In the genomic region with DNA sequence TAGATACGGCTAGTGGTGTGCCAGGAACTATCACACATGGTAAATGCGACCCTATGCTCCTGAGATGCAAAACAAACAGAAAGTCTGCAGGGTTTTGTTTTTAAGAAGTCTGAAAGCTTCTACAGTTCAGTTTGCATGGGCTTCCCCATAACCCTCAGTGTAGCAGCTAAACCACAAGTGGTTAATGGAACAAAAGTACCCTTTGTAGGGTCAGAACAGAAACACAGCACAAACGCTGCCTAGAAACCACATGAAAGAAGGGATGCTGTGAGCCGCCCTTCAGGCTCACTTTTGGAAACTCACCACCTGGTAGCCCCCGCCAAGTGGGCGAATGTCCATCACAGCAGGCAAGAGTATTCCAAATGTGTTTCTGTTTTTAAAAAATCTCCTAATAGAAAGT, we compare ENCODE assay signal across 1 cellular context.
A peak's percentile ranks its signal among the peaks of the same experiment; 100 is the strongest.
TF ChIP-seq lines count a peak whose summit lies in the region.

No MANE protein-coding gene starts in this region.

TF ChIP-seq in HepG2, 621 proteins besides CTCF, POLR2A, EP300 and RAD21 (continued from another document and continues in another):
- TF ChIP-seq, protein P1, sequence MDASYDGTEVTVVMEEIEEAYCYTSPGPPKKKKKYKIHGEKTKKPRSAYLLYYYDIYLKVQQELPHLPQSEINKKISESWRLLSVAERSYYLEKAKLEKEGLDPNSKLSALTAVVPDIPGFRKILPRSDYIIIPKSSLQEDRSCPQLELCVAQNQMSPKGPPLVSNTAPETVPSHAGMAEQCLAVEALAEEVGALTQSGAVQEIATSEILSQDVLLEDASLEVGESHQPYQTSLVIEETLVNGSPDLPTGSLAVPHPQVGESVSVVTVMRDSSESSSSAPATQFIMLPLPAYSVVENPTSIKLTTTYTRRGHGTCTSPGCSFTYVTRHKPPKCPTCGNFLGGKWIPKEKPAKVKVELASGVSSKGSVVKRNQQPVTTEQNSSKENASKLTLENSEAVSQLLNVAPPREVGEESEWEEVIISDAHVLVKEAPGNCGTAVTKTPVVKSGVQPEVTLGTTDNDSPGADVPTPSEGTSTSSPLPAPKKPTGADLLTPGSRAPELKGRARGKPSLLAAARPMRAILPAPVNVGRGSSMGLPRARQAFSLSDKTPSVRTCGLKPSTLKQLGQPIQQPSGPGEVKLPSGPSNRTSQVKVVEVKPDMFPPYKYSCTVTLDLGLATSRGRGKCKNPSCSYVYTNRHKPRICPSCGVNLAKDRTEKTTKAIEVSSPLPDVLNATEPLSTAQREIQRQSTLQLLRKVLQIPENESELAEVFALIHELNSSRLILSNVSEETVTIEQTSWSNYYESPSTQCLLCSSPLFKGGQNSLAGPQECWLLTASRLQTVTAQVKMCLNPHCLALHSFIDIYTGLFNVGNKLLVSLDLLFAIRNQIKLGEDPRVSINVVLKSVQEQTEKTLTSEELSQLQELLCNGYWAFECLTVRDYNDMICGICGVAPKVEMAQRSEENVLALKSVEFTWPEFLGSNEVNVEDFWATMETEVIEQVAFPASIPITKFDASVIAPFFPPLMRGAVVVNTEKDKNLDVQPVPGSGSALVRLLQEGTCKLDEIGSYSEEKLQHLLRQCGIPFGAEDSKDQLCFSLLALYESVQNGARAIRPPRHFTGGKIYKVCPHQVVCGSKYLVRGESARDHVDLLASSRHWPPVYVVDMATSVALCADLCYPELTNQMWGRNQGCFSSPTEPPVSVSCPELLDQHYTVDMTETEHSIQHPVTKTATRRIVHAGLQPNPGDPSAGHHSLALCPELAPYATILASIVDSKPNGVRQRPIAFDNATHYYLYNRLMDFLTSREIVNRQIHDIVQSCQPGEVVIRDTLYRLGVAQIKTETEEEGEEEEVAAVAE (CRISPR knock-in tag; IDR thresholded peaks at IDR 0.05; ENCODE audit: borderline replicate concordance), result no peak
- peak; percentile 29 for TF ChIP-seq XRCC5 (optimal IDR thresholded peaks at IDR 0.05; ENCODE audit: low read length)
- TF ChIP-seq SOX13 (IDR thresholded peaks at IDR 0.05), result peak; percentile 65; the same call in 1 of the 2 replicates
- peak in 1 of 2 experiments; percentile 91; a peak in 2 of 4 replicates for TF ChIP-seq SOX13 (CRISPR knock-in tag; conservative IDR thresholded peaks at IDR 0.05 in 1 of 2, IDR thresholded peaks at IDR 0.05 in 1 of 2)
- no peak for TF ChIP-seq ZNF709 (CRISPR knock-in tag; IDR thresholded peaks at IDR 0.05)
- TF ChIP-seq PPARG (CRISPR knock-in tag; conservative IDR thresholded peaks at IDR 0.05), result peak; percentile 61
- TF ChIP-seq, protein P2, sequence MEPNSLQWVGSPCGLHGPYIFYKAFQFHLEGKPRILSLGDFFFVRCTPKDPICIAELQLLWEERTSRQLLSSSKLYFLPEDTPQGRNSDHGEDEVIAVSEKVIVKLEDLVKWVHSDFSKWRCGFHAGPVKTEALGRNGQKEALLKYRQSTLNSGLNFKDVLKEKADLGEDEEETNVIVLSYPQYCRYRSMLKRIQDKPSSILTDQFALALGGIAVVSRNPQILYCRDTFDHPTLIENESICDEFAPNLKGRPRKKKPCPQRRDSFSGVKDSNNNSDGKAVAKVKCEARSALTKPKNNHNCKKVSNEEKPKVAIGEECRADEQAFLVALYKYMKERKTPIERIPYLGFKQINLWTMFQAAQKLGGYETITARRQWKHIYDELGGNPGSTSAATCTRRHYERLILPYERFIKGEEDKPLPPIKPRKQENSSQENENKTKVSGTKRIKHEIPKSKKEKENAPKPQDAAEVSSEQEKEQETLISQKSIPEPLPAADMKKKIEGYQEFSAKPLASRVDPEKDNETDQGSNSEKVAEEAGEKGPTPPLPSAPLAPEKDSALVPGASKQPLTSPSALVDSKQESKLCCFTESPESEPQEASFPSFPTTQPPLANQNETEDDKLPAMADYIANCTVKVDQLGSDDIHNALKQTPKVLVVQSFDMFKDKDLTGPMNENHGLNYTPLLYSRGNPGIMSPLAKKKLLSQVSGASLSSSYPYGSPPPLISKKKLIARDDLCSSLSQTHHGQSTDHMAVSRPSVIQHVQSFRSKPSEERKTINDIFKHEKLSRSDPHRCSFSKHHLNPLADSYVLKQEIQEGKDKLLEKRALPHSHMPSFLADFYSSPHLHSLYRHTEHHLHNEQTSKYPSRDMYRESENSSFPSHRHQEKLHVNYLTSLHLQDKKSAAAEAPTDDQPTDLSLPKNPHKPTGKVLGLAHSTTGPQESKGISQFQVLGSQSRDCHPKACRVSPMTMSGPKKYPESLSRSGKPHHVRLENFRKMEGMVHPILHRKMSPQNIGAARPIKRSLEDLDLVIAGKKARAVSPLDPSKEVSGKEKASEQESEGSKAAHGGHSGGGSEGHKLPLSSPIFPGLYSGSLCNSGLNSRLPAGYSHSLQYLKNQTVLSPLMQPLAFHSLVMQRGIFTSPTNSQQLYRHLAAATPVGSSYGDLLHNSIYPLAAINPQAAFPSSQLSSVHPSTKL (CRISPR knock-in tag; IDR thresholded peaks at IDR 0.05), result peak; percentile 68
- no peak for TF ChIP-seq ZNF501 (CRISPR knock-in tag; IDR thresholded peaks at IDR 0.05)
- TF ChIP-seq YEATS2 (CRISPR knock-in tag; IDR thresholded peaks at IDR 0.05; ENCODE audit: borderline replicate concordance), result no peak
- TF ChIP-seq SIX4 (CRISPR knock-in tag; IDR thresholded peaks at IDR 0.05), result peak; percentile 50; the same call in 1 of the 2 replicates
- TF ChIP-seq, protein P3, sequence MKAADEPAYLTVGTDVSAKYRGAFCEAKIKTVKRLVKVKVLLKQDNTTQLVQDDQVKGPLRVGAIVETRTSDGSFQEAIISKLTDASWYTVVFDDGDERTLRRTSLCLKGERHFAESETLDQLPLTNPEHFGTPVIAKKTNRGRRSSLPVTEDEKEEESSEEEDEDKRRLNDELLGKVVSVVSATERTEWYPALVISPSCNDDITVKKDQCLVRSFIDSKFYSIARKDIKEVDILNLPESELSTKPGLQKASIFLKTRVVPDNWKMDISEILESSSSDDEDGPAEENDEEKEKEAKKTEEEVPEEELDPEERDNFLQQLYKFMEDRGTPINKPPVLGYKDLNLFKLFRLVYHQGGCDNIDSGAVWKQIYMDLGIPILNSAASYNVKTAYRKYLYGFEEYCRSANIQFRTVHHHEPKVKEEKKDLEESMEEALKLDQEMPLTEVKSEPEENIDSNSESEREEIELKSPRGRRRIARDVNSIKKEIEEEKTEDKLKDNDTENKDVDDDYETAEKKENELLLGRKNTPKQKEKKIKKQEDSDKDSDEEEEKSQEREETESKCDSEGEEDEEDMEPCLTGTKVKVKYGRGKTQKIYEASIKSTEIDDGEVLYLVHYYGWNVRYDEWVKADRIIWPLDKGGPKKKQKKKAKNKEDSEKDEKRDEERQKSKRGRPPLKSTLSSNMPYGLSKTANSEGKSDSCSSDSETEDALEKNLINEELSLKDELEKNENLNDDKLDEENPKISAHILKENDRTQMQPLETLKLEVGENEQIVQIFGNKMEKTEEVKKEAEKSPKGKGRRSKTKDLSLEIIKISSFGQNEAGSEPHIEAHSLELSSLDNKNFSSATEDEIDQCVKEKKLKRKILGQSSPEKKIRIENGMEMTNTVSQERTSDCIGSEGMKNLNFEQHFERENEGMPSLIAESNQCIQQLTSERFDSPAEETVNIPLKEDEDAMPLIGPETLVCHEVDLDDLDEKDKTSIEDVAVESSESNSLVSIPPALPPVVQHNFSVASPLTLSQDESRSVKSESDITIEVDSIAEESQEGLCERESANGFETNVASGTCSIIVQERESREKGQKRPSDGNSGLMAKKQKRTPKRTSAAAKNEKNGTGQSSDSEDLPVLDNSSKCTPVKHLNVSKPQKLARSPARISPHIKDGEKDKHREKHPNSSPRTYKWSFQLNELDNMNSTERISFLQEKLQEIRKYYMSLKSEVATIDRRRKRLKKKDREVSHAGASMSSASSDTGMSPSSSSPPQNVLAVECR (CRISPR knock-in tag; IDR thresholded peaks at IDR 0.05; ENCODE audit: borderline replicate concordance), result no peak
- no peak for TF ChIP-seq CEBPG (CRISPR knock-in tag; IDR thresholded peaks at IDR 0.05)
- TF ChIP-seq, protein P4, sequence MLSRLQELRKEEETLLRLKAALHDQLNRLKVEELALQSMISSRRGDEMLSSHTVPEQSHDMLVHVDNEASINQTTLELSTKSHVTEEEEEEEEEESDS (CRISPR knock-in tag; IDR thresholded peaks at IDR 0.05; ENCODE audit: borderline replicate concordance), result no peak
- TF ChIP-seq, protein P5, sequence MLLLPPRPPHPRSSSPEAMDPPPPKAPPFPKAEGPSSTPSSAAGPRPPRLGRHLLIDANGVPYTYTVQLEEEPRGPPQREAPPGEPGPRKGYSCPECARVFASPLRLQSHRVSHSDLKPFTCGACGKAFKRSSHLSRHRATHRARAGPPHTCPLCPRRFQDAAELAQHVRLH (CRISPR knock-in tag; IDR thresholded peaks at IDR 0.05; ENCODE audit: borderline replicate concordance, low read depth), result no peak
- TF ChIP-seq ZNF136 (CRISPR knock-in tag; IDR thresholded peaks at IDR 0.05; ENCODE audit: low read depth), result no peak
- TF ChIP-seq, protein P6, sequence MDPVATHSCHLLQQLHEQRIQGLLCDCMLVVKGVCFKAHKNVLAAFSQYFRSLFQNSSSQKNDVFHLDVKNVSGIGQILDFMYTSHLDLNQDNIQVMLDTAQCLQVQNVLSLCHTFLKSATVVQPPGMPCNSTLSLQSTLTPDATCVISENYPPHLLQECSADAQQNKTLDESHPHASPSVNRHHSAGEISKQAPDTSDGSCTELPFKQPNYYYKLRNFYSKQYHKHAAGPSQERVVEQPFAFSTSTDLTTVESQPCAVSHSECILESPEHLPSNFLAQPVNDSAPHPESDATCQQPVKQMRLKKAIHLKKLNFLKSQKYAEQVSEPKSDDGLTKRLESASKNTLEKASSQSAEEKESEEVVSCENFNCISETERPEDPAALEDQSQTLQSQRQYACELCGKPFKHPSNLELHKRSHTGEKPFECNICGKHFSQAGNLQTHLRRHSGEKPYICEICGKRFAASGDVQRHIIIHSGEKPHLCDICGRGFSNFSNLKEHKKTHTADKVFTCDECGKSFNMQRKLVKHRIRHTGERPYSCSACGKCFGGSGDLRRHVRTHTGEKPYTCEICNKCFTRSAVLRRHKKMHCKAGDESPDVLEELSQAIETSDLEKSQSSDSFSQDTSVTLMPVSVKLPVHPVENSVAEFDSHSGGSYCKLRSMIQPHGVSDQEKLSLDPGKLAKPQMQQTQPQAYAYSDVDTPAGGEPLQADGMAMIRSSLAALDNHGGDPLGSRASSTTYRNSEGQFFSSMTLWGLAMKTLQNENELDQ (CRISPR knock-in tag; IDR thresholded peaks at IDR 0.05; ENCODE audit: borderline replicate concordance), result no peak
- TF ChIP-seq MAZ (IDR thresholded peaks at IDR 0.05; ENCODE audit: borderline replicate concordance, low read depth, low read length), result no peak
- TF ChIP-seq MAZ (CRISPR knock-in tag; IDR thresholded peaks at IDR 0.05; ENCODE audit: low read depth), result no peak
- TF ChIP-seq, protein P7, sequence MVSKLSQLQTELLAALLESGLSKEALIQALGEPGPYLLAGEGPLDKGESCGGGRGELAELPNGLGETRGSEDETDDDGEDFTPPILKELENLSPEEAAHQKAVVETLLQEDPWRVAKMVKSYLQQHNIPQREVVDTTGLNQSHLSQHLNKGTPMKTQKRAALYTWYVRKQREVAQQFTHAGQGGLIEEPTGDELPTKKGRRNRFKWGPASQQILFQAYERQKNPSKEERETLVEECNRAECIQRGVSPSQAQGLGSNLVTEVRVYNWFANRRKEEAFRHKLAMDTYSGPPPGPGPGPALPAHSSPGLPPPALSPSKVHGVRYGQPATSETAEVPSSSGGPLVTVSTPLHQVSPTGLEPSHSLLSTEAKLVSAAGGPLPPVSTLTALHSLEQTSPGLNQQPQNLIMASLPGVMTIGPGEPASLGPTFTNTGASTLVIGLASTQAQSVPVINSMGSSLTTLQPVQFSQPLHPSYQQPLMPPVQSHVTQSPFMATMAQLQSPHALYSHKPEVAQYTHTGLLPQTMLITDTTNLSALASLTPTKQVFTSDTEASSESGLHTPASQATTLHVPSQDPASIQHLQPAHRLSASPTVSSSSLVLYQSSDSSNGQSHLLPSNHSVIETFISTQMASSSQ (IDR thresholded peaks at IDR 0.05; ENCODE audit: low read depth), result no peak
- TF ChIP-seq, protein P7 (CRISPR knock-in tag; IDR thresholded peaks at IDR 0.05; ENCODE audit: borderline replicate concordance), result peak; percentile 76; the same call in 1 of the 2 replicates
- no peak for TF ChIP-seq GPN1 (CRISPR knock-in tag; IDR thresholded peaks at IDR 0.05; ENCODE audit: borderline replicate concordance)
- TF ChIP-seq EZH2 (conservative IDR thresholded peaks at IDR 0.05; ENCODE audit: low read depth, low read length), result no peak
- TF ChIP-seq STAG1 (CRISPR knock-in tag; IDR thresholded peaks at IDR 0.05), result no peak
- no peak; the same call in 1 of the 2 replicates for TF ChIP-seq THAP11 (CRISPR knock-in tag; IDR thresholded peaks at IDR 0.05)
- no peak for TF ChIP-seq ZNF841 (CRISPR knock-in tag; IDR thresholded peaks at IDR 0.05; ENCODE audit: borderline replicate concordance)
- no peak for TF ChIP-seq ZNF530 (CRISPR knock-in tag; IDR thresholded peaks at IDR 0.05; ENCODE audit: low read depth)
- TF ChIP-seq ZNF121 (CRISPR knock-in tag; IDR thresholded peaks at IDR 0.05), result no peak
- TF ChIP-seq, protein P8, sequence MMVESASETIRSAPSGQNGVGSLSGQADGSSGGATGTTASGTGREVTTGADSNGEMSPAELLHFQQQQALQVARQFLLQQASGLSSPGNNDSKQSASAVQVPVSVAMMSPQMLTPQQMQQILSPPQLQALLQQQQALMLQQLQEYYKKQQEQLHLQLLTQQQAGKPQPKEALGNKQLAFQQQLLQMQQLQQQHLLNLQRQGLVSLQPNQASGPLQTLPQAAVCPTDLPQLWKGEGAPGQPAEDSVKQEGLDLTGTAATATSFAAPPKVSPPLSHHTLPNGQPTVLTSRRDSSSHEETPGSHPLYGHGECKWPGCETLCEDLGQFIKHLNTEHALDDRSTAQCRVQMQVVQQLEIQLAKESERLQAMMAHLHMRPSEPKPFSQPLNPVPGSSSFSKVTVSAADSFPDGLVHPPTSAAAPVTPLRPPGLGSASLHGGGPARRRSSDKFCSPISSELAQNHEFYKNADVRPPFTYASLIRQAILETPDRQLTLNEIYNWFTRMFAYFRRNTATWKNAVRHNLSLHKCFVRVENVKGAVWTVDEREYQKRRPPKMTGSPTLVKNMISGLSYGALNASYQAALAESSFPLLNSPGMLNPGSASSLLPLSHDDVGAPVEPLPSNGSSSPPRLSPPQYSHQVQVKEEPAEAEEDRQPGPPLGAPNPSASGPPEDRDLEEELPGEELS (CRISPR knock-in tag; IDR thresholded peaks at IDR 0.05), result peak; percentile 55; the same call in 1 of the 2 replicates
- TF ChIP-seq SOX6 (IDR thresholded peaks at IDR 0.05), result no peak
- peak; percentile 62; the same call in 1 of the 2 replicates for TF ChIP-seq SOX6 (CRISPR knock-in tag; IDR thresholded peaks at IDR 0.05)
